ENCODE assay signal across 34 cellular contexts in the genomic region with DNA sequence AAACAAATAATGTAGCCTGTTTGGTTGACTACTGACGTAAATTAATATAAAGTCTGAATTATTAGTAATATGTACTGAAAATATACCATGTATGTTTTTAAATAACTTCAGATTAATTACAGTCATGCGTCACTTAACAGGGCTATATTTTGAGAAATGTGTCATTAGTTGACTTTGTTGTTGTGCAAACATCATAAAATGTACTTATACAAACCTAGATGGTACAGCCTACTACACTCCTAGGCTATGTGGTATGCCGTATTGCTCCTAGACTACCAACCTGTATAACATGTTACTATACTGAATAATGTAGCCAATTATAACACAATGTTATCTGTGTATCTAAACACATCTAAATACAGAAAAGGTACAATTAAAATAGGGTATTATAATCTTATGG.
"Had no signal": no experiment of that assay in that cellular context is flagged by ENCODE, and none has a peak within 500 bp of the region (broad histone marks: within the 10 kb centered on the region; RNA-seq: fewer than 3 reads in every experiment).

No MANE protein-coding gene starts in this region.

- H3K4me3 ChIP-seq: MG63 had no signal

- H3K9me3 ChIP-seq: MG63 had no signal

- DNase-seq: Karpas-422, Kasumi-1, MG63, MM.1S, MV-4-11, NCI-H1048, NCI-H1092, NCI-H1092 treated with DMSO at 0.1 percent for 48 hours, NCI-H1105, NCI-H1105 treated with DMSO at 0.1 percent for 48 hours, NCI-H1417 treated with DMSO at 0.1 percent for 48 hours, NCI-H1436, NCI-H1436 treated with DMSO at 0.1 percent for 48 hours, NCI-H146, NCI-H1694, NCI-H1694 treated with DMSO at 0.1 percent for 48 hours, NCI-H187, NCI-H187 treated with DMSO at 0.1 percent for 48 hours, NCI-H1930, NCI-H2029, NCI-H2029 treated with DMSO at 0.1 percent for 48 hours, NCI-H2081, NCI-H2081 treated with DMSO at 0.1 percent for 48 hours, NCI-H2107, NCI-H2171, NCI-H2171 treated with DMSO at 0.1 percent for 48 hours, NCI-H2227 treated with DMSO at 0.1 percent for 48 hours, NCI-H226, NCI-H345, NCI-H446, NCI-H446 treated with DMSO at 0.1 percent for 48 hours, NCI-H510A, NCI-H510A treated with DMSO at 0.1 percent for 48 hours, NCI-H524 had no signal

- H3K27me3 ChIP-seq: MG63 had no signal

- H3K36me3 ChIP-seq: MG63 had no signal
